Comparison of ENCODE assay signal across 1 cellular context in the genomic region with DNA sequence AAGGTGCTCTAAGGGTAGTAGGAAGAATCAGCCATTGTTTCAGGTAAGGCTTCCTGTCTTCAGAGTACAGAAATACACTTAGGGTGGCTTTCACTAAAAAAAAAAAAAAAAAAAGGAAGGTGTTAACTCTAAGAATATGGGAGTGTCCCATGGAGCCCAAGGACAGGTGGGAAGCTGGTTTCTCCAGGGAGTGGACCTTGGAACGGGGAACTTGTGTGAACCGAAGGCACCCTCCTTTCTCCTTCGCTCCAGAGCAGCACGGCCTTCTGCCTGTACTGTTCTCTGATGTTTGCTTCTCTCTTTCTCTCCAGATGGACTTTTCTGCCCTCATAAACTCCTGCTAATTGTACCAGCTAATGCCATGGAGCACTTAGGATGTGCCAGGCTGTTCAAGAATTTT.
TF ChIP-seq lines count a peak whose summit lies in the region.

No MANE protein-coding gene starts in this region.

TF ChIP-seq in H1, 55 proteins besides CTCF, POLR2A, EP300 and RAD21:
- TF ChIP-seq SIRT6 (IDR thresholded peaks at IDR 0.05; ENCODE audit: low read length) (no peak), CTBP2 (IDR thresholded peaks at IDR 0.05; ENCODE audit: borderline replicate concordance, insufficient read depth, insufficient read length, low read length) (no peak), RFX5 (IDR thresholded peaks at IDR 0.05; ENCODE audit: borderline replicate concordance, low read depth, low read length) (no peak), SUZ12 (IDR thresholded peaks at IDR 0.05; ENCODE audit: low read length) (no peak), SP4 (IDR thresholded peaks at IDR 0.05; ENCODE audit: low read length) (no peak)
